23 cellular contexts compared by ENCODE assay signal in genomic region chr5:26430323-26430722, GRCh38.
"Had no signal": no experiment of that assay in that cellular context is flagged by ENCODE, and none has a peak within 500 bp of the region (broad histone marks: within the 10 kb centered on the region; RNA-seq: fewer than 3 reads in every experiment).

No MANE protein-coding gene starts in this region.

- H3K36me3 ChIP-seq: colonic mucosa, esophagus muscularis mucosa, esophagus squamous epithelium, gastrocnemius medialis, gastroesophageal sphincter, heart right ventricle had no signal

- H3K27me3 ChIP-seq: colonic mucosa, dorsolateral prefrontal cortex, esophagus muscularis mucosa, esophagus squamous epithelium, foreskin keratinocyte, gastrocnemius medialis, gastroesophageal sphincter, heart right ventricle had no signal

- ATAC-seq: effector memory CD8-positive, alpha-beta T cell; esophagus mucosa; foreskin keratinocyte; gastrocnemius medialis; gastroesophageal sphincter had no signal

- H3K4me1 ChIP-seq: colonic mucosa, esophagus muscularis mucosa, esophagus squamous epithelium, foreskin keratinocyte, gastrocnemius medialis, gastroesophageal sphincter, heart right ventricle had no signal

- H3K27ac ChIP-seq: colonic mucosa, coronary artery, dorsolateral prefrontal cortex, epithelial cell of prostate, esophagus muscularis mucosa, esophagus squamous epithelium, foreskin keratinocyte, gastrocnemius medialis, gastroesophageal sphincter, heart right ventricle had no signal

- H3K4me3 ChIP-seq: colonic mucosa, coronary artery, dorsolateral prefrontal cortex, esophagus muscularis mucosa, esophagus squamous epithelium, gastrocnemius medialis, gastroesophageal sphincter, heart right ventricle had no signal

- H3K9me3 ChIP-seq: colonic mucosa, esophagus muscularis mucosa, gastrocnemius medialis, gastroesophageal sphincter had no signal

- DNase-seq: colonic mucosa; cortex of kidney; dermis blood vessel endothelial cell; dorsolateral prefrontal cortex; effector CD4-positive, alpha-beta T cell; effector CD8-positive, alpha-beta T cell; effector memory CD4-positive, alpha-beta T cell; effector memory CD8-positive, alpha-beta T cell; endodermal cell; erythroblast; esophagus squamous epithelium; foreskin fibroblast; foreskin keratinocyte; foreskin melanocyte; gastrocnemius medialis; glutamatergic neuron; head of caudate nucleus; heart right ventricle had no signal
